ENCODE assay signal across 12 cellular contexts in the genomic region with DNA sequence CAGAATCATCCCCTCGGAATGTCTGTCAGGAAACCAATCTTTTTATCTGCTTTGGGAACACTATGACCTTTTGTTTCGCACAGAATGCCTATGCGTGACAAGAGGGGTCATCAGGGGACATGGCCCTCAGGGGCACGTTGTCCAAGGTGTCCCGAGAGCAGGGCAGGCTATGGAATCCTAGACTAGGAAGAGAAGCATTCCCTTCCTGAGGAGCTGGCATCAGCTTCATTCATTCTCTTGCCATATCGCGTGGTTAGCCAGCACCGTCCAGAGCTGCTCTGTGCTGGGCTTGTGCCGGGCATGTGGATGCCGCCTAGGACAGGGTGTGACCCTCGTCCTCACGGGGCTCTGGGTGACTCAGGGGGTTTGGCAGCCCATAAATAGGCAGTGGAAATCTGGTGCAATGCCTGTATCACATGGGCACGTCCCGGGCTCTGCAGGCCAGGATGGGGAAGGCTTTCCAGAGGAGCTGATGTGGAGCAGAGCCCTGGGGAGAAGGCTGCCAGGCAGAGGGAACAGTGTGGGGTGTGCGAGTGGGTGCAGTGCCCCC.
DNase-seq lines count a peak whose midpoint lies in the region; ATAC-seq and TF ChIP-seq lines count a peak whose summit lies in the region.
"Had no signal": no experiment of that assay in that cellular context is flagged by ENCODE, and none has a peak within 500 bp of the region (broad histone marks: within the 10 kb centered on the region; RNA-seq: fewer than 3 reads in every experiment).

No MANE protein-coding gene starts in this region.

- H3K4me3 ChIP-seq in skeletal muscle tissue (ENCODE audit: low read length in 3 of 3): peak overlapping the region in 2 of 3 donors; percentile 48 to 68
- H3K4me3 ChIP-seq: K562 had no signal

- no peak overlapping the region for H3K27ac Mint-ChIP-seq in stimulated activated effector memory CD8-positive, alpha-beta T cell treated with anti-CD3 and anti-CD28 coated beads, Interleukin-12 subunit alpha, Interleukin-12 subunit beta, amount 100 ng/mL, for 72 hours
- H3K27ac Mint-ChIP-seq: activated CD4-positive, alpha-beta T cell treated with anti-CD3 and anti-CD28 coated beads for 36 hours; dendritic cell treated with granulocyte-macrophage colony-stimulating factor and Interleukin-4, amounts not matched to agents 40 ng/mL and 50 ng/mL, for 4 days had no signal

- H3K4me1 ChIP-seq in skeletal muscle tissue (ENCODE audit: control insufficient read depth in 3 of 3, insufficient read depth in 3 of 3, low read length in 3 of 3): peaks cover 42 to 56% (median 50%) of the 10 kb centered on the region in 3 donors

- no peak for TF ChIP-seq CTCF in VCaP (conservative IDR thresholded peaks at IDR 0.05)

- no peaks in the 10 kb centered on the region for H3K9me3 Mint-ChIP-seq in stimulated activated effector memory CD8-positive, alpha-beta T cell treated with anti-CD3 and anti-CD28 coated beads, Interleukin-12 subunit alpha, Interleukin-12 subunit beta, amount 100 ng/mL, for 72 hours
- H3K9me3 Mint-ChIP-seq: dendritic cell treated with granulocyte-macrophage colony-stimulating factor and Interleukin-4, amounts not matched to agents 40 ng/mL and 50 ng/mL, for 4 days had no signal

- peaks cover 11% of the 10 kb centered on the region for H3K4me1 Mint-ChIP-seq in stimulated activated effector memory CD8-positive, alpha-beta T cell treated with anti-CD3 and anti-CD28 coated beads, Interleukin-12 subunit alpha, Interleukin-12 subunit beta, amount 100 ng/mL, for 72 hours

- peak overlapping the region; percentile 66 to 97 (median 72) for H3K9ac ChIP-seq in skeletal muscle tissue (ENCODE audit: low read depth in 1 of 3, low read length in 3 of 3)

- H3K36me3 Mint-ChIP-seq in stimulated activated effector memory CD8-positive, alpha-beta T cell treated with anti-CD3 and anti-CD28 coated beads, Interleukin-12 subunit alpha, Interleukin-12 subunit beta, amount 100 ng/mL, for 72 hours: no peaks in the 10 kb centered on the region

- H3K27me3 ChIP-seq in skeletal muscle tissue (ENCODE audit: control insufficient read depth in 3 of 3, insufficient read depth in 3 of 3, low read length in 3 of 3): peaks cover 0 to 13% (median 2%) of the 10 kb centered on the region in 3 donors

- DNase-seq in GOT3 (lab: John Stamatoyannopoulos, UW) (peak; percentile 35), glomerular visceral epithelial cell (ENCODE audit: extremely low spot score) (peak; percentile 14), COLO668 (lab: John Stamatoyannopoulos, UW; ENCODE audit: unreplicated experiment) (no peak), iPS-NIHi11 (ENCODE audit: low spot score) (no peak)
- DNase-seq in stimulated activated effector memory CD8-positive, alpha-beta T cell treated with anti-CD3 and anti-CD28 coated beads, Interleukin-12 subunit alpha, Interleukin-12 subunit beta, amount 100 ng/mL, for 72 hours (ENCODE audit: low spot score in 2 of 2): no peak
- DNase-seq: activated CD4-positive, alpha-beta T cell treated with anti-CD3 and anti-CD28 coated beads for 36 hours; NCI-H446 had no signal

- peak overlapping the region; percentile 85 for H3K27ac ChIP-seq in VCaP
- H3K27ac ChIP-seq in skeletal muscle tissue (ENCODE audit: low read depth, low read length): peak overlapping the region; percentile 96

- no peak for ATAC-seq in stimulated activated effector memory CD8-positive, alpha-beta T cell treated with anti-CD3 and anti-CD28 coated beads, Interleukin-12 subunit alpha, Interleukin-12 subunit beta, amount 100 ng/mL, for 72 hours
- no peak for ATAC-seq in HG02885 (IDR thresholded peaks at IDR 0.05; ENCODE audit: poor library complexity, unreplicated experiment)
- ATAC-seq: activated CD4-positive, alpha-beta T cell treated with anti-CD3 and anti-CD28 coated beads for 36 hours; K562 had no signal

- H3K9me3 ChIP-seq in skeletal muscle tissue (ENCODE audit: control insufficient read depth in 3 of 3, low read length in 3 of 3): no peaks in the 10 kb centered on the region

- no peak overlapping the region for H3K4me3 Mint-ChIP-seq in stimulated activated effector memory CD8-positive, alpha-beta T cell treated with anti-CD3 and anti-CD28 coated beads, Interleukin-12 subunit alpha, Interleukin-12 subunit beta, amount 100 ng/mL, for 72 hours
- H3K4me3 Mint-ChIP-seq: activated CD4-positive, alpha-beta T cell treated with anti-CD3 and anti-CD28 coated beads for 36 hours; dendritic cell treated with granulocyte-macrophage colony-stimulating factor and Interleukin-4, amounts not matched to agents 40 ng/mL and 50 ng/mL, for 4 days had no signal

- no peaks in the 10 kb centered on the region for H3K36me3 ChIP-seq in skeletal muscle tissue (ENCODE audit: control insufficient read depth in 3 of 3, insufficient read depth in 3 of 3, low read length in 3 of 3)

Comparison
In these comparisons a context has a peak if more than half of its experiments do, and no peak if none do; other contexts are left out.
1. DNase-seq: peak in GOT3 (single experiment) and glomerular visceral epithelial cell (single experiment); none in stimulated activated effector memory CD8-positive, alpha-beta T cell treated with anti-CD3 and anti-CD28 coated beads, Interleukin-12 subunit alpha, Interleukin-12 subunit beta, amount 100 ng/mL, for 72 hours (0 of 2), COLO668 (single experiment) and iPS-NIHi11 (single experiment).